Comparison of ENCODE assay signal across 8 cellular contexts in genomic region chr7:137961200-137962177, GRCh38. TPM values are rescaled to one million over a fixed set of nuclear protein-coding genes. Genes with fewer than 3 reads are reported as not detected.
DNase-seq lines count a peak whose midpoint lies in the region; ATAC-seq and TF ChIP-seq lines count a peak whose summit lies in the region.

No MANE protein-coding gene starts in this region.

- H3K4me1 ChIP-seq in RWPE2 (ENCODE audit: insufficient read depth, poor library complexity, severe bottlenecking), result peaks cover 14% of the 10 kb centered on the region

- TF ChIP-seq CTCF in RWPE2 (IDR thresholded peaks at IDR 0.05; ENCODE audit: poor library complexity, severe bottlenecking) (no peak), WERI-Rb-1 (IDR thresholded peaks at IDR 0.05; ENCODE audit: low read depth, low read length) (no peak)

- intact Hi-C loops in sciatic nerve (cut with DNase I), result no loop called here

- DNase-seq in RWPE2 (ENCODE audit: low spot score), result no peak
- no peak for DNase-seq in sciatic nerve (ENCODE audit: low spot score)
- no peak for DNase-seq in NCI-H1436 treated with DMSO at 0.1 percent for 48 hours (lab: John Stamatoyannopoulos, UW)
- DNase-seq in WERI-Rb-1, result no peak
- DNase-seq in DMS 273 treated with DMSO at 0.1 percent for 48 hours (lab: John Stamatoyannopoulos, UW), result no peak
- no peak for DNase-seq in NCI-H1105 treated with DMSO at 0.1 percent for 48 hours (lab: John Stamatoyannopoulos, UW)

- no peak overlapping the region for H3K4me3 ChIP-seq in RWPE2 (ENCODE audit: severe bottlenecking)
- H3K4me3 ChIP-seq in WERI-Rb-1 (ENCODE audit: low read depth, low read length), result no peak overlapping the region

- ATAC-seq in GM18868 (IDR thresholded peaks at IDR 0.05; ENCODE audit: unreplicated experiment) (peak; percentile 91), HG02642 (IDR thresholded peaks at IDR 0.05; ENCODE audit: poor library complexity, unreplicated experiment) (peak; percentile 85), RWPE2 (ENCODE audit: low read depth) (0 out of 3 replicates have a peak, but pooled peaks have one; percentile 49), sciatic nerve (peak; percentile 57)

- H3K27me3 ChIP-seq in RWPE2 (ENCODE audit: insufficient read depth, poor library complexity, severe bottlenecking) (no peaks in the 10 kb centered on the region), WERI-Rb-1 (ENCODE audit: insufficient read depth, low read depth, severe bottlenecking) (no peaks in the 10 kb centered on the region)

- H3K36me3 ChIP-seq in RWPE2 (ENCODE audit: low read depth), result peaks cover 11% of the 10 kb centered on the region; the same call in 1 of the 2 replicates
- H3K36me3 ChIP-seq in WERI-Rb-1, result no peaks in the 10 kb centered on the region

- H3K9me3 ChIP-seq in RWPE2 (ENCODE audit: severe bottlenecking) (no peaks in the 10 kb centered on the region), WERI-Rb-1 (ENCODE audit: severe bottlenecking) (no peaks in the 10 kb centered on the region)

- no peak overlapping the region for H3K27ac ChIP-seq in RWPE2 (ENCODE audit: poor library complexity, severe bottlenecking)
- H3K27ac ChIP-seq in WERI-Rb-1, result no peak overlapping the region

RNA-seq across cellular contexts. Expression of gene CREB3L2, which starts 40.4 kb away (rescaled TPM):
- total RNA-seq in sciatic nerve, result 103 TPM
